ENCODE assay signal across 10 cellular contexts in genomic region chr17:65101371-65101770, GRCh38. TPM values are rescaled to one million over a fixed set of nuclear protein-coding genes. Genes with fewer than 3 reads are reported as not detected.
A peak's percentile ranks its signal among the peaks of the same experiment; 100 is the strongest.
DNase-seq lines count a peak whose midpoint lies in the region; ATAC-seq and TF ChIP-seq lines count a peak whose summit lies in the region.
"Had no signal": no experiment of that assay in that cellular context is flagged by ENCODE, and none has a peak within 500 bp of the region (broad histone marks: within the 10 kb centered on the region; RNA-seq: fewer than 3 reads in every experiment).

No MANE protein-coding gene starts in this region.

- peaks cover 12% of the 10 kb centered on the region for H3K4me1 Mint-ChIP-seq in T-helper 17 cell

- H3K4me3 ChIP-seq in HEK293 (ENCODE audit: low read depth, low read length), result peak overlapping the region; percentile 60; the same call in 1 of the 2 replicates
- H3K4me3 ChIP-seq in iPS-15b (ENCODE audit: low read depth, low read length), result peak overlapping the region; percentile 81
- H3K4me3 ChIP-seq in lower leg skin (ENCODE audit: low read depth, poor library complexity, severe bottlenecking), result no peak overlapping the region
- H3K4me3 ChIP-seq: mucosa of descending colon had no signal

- H3K27ac Mint-ChIP-seq in T-helper 17 cell, result peak overlapping the region; percentile 67

- DNase-seq in T-helper 17 cell (no peak), lower leg skin (ENCODE audit: low spot score in 2 of 2) (no peak), MV-4-11 (lab: John Stamatoyannopoulos, UW) (no peak)
- peak; percentile 13 for DNase-seq in stimulated activated naive CD8-positive, alpha-beta T cell treated with anti-CD3 and anti-CD28 coated beads, Interleukin-15, Interleukin-2, amounts not matched to agents 100 U/mL and 50 U/mL, for 24 hours
- DNase-seq: activated CD4-positive, alpha-beta T cell treated with anti-CD3 and anti-CD28 coated beads, Interleukin-2, amount 50 U/mL, for 48 hours had no signal

- H3K36me3 ChIP-seq in HEK293 (ENCODE audit: control insufficient read depth in 2 of 2, insufficient read depth in 1 of 2, low read length in 2 of 2) (peaks cover 0 to 22% of the 10 kb centered on the region in 2 experiments; a peak in 1 of 3 replicates), iPS-15b (ENCODE audit: control insufficient read depth, insufficient read depth, low read length) (no peaks in the 10 kb centered on the region)

- H3K4me3 Mint-ChIP-seq in T-helper 17 cell, result peak overlapping the region; percentile 84

- no peak for TF ChIP-seq POLR2A in lower leg skin (IDR thresholded peaks at IDR 0.05)

- ATAC-seq in T-helper 17 cell, result no peak
- ATAC-seq in stimulated activated naive CD8-positive, alpha-beta T cell treated with anti-CD3 and anti-CD28 coated beads, Interleukin-15, Interleukin-2, amounts not matched to agents 100 U/mL and 50 U/mL, for 24 hours, result no peak
- no peak for ATAC-seq in HG02885 (IDR thresholded peaks at IDR 0.05; ENCODE audit: poor library complexity, unreplicated experiment)
- ATAC-seq in GM21723 (IDR thresholded peaks at IDR 0.05; ENCODE audit: unreplicated experiment), result no peak

- CTCF ChIA-PET in HEK293 (lab: Yijun Ruan, JAX), result interaction anchor here (0.9 to 5.1 kb wide), 22 partner anchors 7 to 1235 kb away, joined by 3 to 36 read pairs (median 6); partner anchors contain the start of gene RGS9

- H3K9ac ChIP-seq in iPS-15b (ENCODE audit: low read depth, low read length), result no peak overlapping the region

- peaks cover 3% of the 10 kb centered on the region; the same call in 1 of the 2 replicates for H3K4me1 ChIP-seq in HEK293 (ENCODE audit: control insufficient read depth, insufficient read depth, low read length)
- peaks cover 5% of the 10 kb centered on the region for H3K4me1 ChIP-seq in iPS-15b (ENCODE audit: control insufficient read depth, insufficient read depth, low read length)

- no peaks in the 10 kb centered on the region for H3K27me3 Mint-ChIP-seq in T-helper 17 cell

- no peak for TF ChIP-seq CTCF in HEK293 (tag by site-specific recombination; IDR thresholded peaks at IDR 0.05)
- no peak for TF ChIP-seq CTCF in lower leg skin (IDR thresholded peaks at IDR 0.05)

- H3K9me3 ChIP-seq in HEK293 (ENCODE audit: control insufficient read depth, insufficient read depth, low read depth, low read length) (no peaks in the 10 kb centered on the region), T-helper 17 cell (ENCODE audit: control insufficient read depth, low read length, poor library complexity, severe bottlenecking) (no peaks in the 10 kb centered on the region), iPS-15b (ENCODE audit: control insufficient read depth, insufficient read depth, low read length) (no peaks in the 10 kb centered on the region)
- H3K9me3 ChIP-seq: mucosa of descending colon had no signal

- 59% methylated on average over 6 of the region's 6 CpGs for WGBS in lower leg skin, 2 donors

- H3K27ac ChIP-seq in HEK293 (ENCODE audit: extremely low read depth, low read depth, low read length), result no peak overlapping the region

- intact Hi-C loops in lower leg skin (cut with DNase I; ENCODE audit: low total_unique reads), result no loop called here

- POLR2A ChIA-PET in HEK293 (lab: Yijun Ruan, JAX), result interaction anchor here (2.6 kb wide), 1 partner anchor 45 kb away, joined by 11 read pairs; the partner anchor contains the start of gene GNA13

- no peaks in the 10 kb centered on the region for H3K36me3 Mint-ChIP-seq in T-helper 17 cell (ENCODE audit: low read depth)

- H3K27me3 ChIP-seq in iPS-15b (ENCODE audit: control insufficient read depth, insufficient read depth, low read length), result peaks cover 2% of the 10 kb centered on the region

TF ChIP-seq in HEK293, 187 proteins besides CTCF, POLR2A, EP300 and RAD21:
- 0 out of 2 replicates have a peak, but pooled peaks have one; percentile 5 for TF ChIP-seq ZNF335 (tag by site-specific recombination; conservative IDR thresholded peaks at IDR 0.05)
- no peak for TF ChIP-seq ZNF521 (tag by site-specific recombination; IDR thresholded peaks at IDR 0.05)
- TF ChIP-seq, protein P1, sequence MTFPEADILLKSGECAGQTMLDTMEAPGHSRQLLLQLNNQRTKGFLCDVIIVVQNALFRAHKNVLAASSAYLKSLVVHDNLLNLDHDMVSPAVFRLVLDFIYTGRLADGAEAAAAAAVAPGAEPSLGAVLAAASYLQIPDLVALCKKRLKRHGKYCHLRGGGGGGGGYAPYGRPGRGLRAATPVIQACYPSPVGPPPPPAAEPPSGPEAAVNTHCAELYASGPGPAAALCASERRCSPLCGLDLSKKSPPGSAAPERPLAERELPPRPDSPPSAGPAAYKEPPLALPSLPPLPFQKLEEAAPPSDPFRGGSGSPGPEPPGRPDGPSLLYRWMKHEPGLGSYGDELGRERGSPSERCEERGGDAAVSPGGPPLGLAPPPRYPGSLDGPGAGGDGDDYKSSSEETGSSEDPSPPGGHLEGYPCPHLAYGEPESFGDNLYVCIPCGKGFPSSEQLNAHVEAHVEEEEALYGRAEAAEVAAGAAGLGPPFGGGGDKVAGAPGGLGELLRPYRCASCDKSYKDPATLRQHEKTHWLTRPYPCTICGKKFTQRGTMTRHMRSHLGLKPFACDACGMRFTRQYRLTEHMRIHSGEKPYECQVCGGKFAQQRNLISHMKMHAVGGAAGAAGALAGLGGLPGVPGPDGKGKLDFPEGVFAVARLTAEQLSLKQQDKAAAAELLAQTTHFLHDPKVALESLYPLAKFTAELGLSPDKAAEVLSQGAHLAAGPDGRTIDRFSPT (tag by site-specific recombination; IDR thresholded peaks at IDR 0.05), result peak; percentile 24; the same call in 1 of the 2 replicates

RNA-seq across cellular contexts. Expression of gene RGS9, which starts 35.8 kb away (rescaled TPM):
- 1 to 10 TPM; 1.7 to 4.2 TPM for total RNA-seq in T-helper 17 cell
- total RNA-seq in lower leg skin, result 1 to 10 TPM; 1.4 to 8.9 (median 4.6) TPM

RNA-seq across cellular contexts. Expression of gene GNA13, which starts 44.8 kb away (rescaled TPM):
- 100 to 1,000 TPM; 102 to 132 TPM for total RNA-seq in T-helper 17 cell
- 10 to 100 TPM; 36.5 to 52.1 (median 45.2) TPM for total RNA-seq in lower leg skin
